1 cellular context compared by ENCODE assay signal in the genomic region with DNA sequence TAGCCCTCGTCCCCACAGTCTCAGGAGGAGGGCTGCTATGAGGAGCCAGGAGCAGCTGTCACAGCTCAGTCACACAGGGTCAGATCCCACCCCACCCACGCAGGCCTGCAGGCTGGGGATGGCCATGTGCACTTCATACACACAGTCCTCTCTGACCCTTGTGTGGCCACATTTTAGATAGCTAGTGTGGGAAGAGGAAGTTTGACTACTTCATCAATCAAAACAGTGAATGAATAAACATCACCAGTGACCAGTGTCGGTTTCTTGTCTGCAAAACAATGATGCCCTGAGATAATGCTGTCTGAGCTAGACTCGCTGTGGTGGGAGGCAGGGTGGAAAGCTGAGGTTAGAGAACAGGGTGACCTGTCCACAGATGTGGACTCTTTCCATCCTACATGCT.
A peak's percentile ranks its signal among the peaks of the same experiment; 100 is the strongest.
TF ChIP-seq lines count a peak whose summit lies in the region.

No MANE protein-coding gene starts in this region.

TF ChIP-seq in GM12878, 131 proteins besides CTCF, POLR2A, EP300 and RAD21 (continued from another document and continues in another):
- TF ChIP-seq, protein P1, sequence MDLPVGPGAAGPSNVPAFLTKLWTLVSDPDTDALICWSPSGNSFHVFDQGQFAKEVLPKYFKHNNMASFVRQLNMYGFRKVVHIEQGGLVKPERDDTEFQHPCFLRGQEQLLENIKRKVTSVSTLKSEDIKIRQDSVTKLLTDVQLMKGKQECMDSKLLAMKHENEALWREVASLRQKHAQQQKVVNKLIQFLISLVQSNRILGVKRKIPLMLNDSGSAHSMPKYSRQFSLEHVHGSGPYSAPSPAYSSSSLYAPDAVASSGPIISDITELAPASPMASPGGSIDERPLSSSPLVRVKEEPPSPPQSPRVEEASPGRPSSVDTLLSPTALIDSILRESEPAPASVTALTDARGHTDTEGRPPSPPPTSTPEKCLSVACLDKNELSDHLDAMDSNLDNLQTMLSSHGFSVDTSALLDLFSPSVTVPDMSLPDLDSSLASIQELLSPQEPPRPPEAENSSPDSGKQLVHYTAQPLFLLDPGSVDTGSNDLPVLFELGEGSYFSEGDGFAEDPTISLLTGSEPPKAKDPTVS (IDR thresholded peaks at IDR 0.05; ENCODE audit: low read depth, low read length): no peak
- TF ChIP-seq NFYA (IDR thresholded peaks at IDR 0.05; ENCODE audit: borderline replicate concordance, low read depth, low read length): no peak
- TF ChIP-seq, protein P2, sequence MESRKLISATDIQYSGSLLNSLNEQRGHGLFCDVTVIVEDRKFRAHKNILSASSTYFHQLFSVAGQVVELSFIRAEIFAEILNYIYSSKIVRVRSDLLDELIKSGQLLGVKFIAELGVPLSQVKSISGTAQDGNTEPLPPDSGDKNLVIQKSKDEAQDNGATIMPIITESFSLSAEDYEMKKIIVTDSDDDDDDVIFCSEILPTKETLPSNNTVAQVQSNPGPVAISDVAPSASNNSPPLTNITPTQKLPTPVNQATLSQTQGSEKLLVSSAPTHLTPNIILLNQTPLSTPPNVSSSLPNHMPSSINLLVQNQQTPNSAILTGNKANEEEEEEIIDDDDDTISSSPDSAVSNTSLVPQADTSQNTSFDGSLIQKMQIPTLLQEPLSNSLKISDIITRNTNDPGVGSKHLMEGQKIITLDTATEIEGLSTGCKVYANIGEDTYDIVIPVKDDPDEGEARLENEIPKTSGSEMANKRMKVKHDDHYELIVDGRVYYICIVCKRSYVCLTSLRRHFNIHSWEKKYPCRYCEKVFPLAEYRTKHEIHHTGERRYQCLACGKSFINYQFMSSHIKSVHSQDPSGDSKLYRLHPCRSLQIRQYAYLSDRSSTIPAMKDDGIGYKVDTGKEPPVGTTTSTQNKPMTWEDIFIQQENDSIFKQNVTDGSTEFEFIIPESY (IDR thresholded peaks at IDR 0.05): no peak
- TF ChIP-seq, protein P3, sequence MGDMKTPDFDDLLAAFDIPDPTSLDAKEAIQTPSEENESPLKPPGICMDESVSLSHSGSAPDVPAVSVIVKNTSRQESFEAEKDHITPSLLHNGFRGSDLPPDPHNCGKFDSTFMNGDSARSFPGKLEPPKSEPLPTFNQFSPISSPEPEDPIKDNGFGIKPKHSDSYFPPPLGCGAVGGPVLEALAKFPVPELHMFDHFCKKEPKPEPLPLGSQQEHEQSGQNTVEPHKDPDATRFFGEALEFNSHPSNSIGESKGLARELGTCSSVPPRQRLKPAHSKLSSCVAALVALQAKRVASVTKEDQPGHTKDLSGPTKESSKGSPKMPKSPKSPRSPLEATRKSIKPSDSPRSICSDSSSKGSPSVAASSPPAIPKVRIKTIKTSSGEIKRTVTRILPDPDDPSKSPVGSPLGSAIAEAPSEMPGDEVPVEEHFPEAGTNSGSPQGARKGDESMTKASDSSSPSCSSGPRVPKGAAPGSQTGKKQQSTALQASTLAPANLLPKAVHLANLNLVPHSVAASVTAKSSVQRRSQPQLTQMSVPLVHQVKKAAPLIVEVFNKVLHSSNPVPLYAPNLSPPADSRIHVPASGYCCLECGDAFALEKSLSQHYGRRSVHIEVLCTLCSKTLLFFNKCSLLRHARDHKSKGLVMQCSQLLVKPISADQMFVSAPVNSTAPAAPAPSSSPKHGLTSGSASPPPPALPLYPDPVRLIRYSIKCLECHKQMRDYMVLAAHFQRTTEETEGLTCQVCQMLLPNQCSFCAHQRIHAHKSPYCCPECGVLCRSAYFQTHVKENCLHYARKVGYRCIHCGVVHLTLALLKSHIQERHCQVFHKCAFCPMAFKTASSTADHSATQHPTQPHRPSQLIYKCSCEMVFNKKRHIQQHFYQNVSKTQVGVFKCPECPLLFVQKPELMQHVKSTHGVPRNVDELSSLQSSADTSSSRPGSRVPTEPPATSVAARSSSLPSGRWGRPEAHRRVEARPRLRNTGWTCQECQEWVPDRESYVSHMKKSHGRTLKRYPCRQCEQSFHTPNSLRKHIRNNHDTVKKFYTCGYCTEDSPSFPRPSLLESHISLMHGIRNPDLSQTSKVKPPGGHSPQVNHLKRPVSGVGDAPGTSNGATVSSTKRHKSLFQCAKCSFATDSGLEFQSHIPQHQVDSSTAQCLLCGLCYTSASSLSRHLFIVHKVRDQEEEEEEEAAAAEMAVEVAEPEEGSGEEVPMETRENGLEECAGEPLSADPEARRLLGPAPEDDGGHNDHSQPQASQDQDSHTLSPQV (IDR thresholded peaks at IDR 0.05): no peak
- TF ChIP-seq, protein P4, sequence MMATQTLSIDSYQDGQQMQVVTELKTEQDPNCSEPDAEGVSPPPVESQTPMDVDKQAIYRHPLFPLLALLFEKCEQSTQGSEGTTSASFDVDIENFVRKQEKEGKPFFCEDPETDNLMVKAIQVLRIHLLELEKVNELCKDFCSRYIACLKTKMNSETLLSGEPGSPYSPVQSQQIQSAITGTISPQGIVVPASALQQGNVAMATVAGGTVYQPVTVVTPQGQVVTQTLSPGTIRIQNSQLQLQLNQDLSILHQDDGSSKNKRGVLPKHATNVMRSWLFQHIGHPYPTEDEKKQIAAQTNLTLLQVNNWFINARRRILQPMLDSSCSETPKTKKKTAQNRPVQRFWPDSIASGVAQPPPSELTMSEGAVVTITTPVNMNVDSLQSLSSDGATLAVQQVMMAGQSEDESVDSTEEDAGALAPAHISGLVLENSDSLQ (IDR thresholded peaks at IDR 0.05): peak; percentile 44; the same call in 1 of the 2 replicates
- TF ChIP-seq, protein P5, sequence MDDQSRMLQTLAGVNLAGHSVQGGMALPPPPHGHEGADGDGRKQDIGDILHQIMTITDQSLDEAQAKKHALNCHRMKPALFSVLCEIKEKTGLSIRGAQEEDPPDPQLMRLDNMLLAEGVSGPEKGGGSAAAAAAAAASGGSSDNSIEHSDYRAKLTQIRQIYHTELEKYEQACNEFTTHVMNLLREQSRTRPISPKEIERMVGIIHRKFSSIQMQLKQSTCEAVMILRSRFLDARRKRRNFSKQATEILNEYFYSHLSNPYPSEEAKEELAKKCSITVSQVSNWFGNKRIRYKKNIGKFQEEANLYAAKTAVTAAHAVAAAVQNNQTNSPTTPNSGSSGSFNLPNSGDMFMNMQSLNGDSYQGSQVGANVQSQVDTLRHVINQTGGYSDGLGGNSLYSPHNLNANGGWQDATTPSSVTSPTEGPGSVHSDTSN (IDR thresholded peaks at IDR 0.05; ENCODE audit: insufficient replicate concordance, low read depth, low read length): peak; percentile 48
- no peak for TF ChIP-seq YBX1 (IDR thresholded peaks at IDR 0.05)
- TF ChIP-seq RUNX3 (IDR thresholded peaks at IDR 0.05; ENCODE audit: low read length): peak; percentile 56
- TF ChIP-seq SPI1 (IDR thresholded peaks at IDR 0.05; ENCODE audit: borderline replicate concordance, insufficient read depth, low read depth, low read length): no peak
- TF ChIP-seq, protein P6, sequence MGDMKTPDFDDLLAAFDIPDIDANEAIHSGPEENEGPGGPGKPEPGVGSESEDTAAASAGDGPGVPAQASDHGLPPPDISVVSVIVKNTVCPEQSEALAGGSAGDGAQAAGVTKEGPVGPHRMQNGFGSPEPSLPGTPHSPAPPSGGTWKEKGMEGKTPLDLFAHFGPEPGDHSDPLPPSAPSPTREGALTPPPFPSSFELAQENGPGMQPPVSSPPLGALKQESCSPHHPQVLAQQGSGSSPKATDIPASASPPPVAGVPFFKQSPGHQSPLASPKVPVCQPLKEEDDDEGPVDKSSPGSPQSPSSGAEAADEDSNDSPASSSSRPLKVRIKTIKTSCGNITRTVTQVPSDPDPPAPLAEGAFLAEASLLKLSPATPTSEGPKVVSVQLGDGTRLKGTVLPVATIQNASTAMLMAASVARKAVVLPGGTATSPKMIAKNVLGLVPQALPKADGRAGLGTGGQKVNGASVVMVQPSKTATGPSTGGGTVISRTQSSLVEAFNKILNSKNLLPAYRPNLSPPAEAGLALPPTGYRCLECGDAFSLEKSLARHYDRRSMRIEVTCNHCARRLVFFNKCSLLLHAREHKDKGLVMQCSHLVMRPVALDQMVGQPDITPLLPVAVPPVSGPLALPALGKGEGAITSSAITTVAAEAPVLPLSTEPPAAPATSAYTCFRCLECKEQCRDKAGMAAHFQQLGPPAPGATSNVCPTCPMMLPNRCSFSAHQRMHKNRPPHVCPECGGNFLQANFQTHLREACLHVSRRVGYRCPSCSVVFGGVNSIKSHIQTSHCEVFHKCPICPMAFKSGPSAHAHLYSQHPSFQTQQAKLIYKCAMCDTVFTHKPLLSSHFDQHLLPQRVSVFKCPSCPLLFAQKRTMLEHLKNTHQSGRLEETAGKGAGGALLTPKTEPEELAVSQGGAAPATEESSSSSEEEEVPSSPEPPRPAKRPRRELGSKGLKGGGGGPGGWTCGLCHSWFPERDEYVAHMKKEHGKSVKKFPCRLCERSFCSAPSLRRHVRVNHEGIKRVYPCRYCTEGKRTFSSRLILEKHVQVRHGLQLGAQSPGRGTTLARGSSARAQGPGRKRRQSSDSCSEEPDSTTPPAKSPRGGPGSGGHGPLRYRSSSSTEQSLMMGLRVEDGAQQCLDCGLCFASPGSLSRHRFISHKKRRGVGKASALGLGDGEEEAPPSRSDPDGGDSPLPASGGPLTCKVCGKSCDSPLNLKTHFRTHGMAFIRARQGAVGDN (IDR thresholded peaks at IDR 0.05): peak; percentile 85
- TF ChIP-seq ZNF24 (IDR thresholded peaks at IDR 0.05): 0 out of 2 replicates have a peak, but pooled peaks have one; percentile 29
- no peak for TF ChIP-seq BMI1 (IDR thresholded peaks at IDR 0.05; ENCODE audit: borderline replicate concordance)
- TF ChIP-seq DPF2 (IDR thresholded peaks at IDR 0.05): 0 out of 2 replicates have a peak, but pooled peaks have one; percentile 26
- no peak for TF ChIP-seq PAX8 (IDR thresholded peaks at IDR 0.05)
- TF ChIP-seq, protein P7, sequence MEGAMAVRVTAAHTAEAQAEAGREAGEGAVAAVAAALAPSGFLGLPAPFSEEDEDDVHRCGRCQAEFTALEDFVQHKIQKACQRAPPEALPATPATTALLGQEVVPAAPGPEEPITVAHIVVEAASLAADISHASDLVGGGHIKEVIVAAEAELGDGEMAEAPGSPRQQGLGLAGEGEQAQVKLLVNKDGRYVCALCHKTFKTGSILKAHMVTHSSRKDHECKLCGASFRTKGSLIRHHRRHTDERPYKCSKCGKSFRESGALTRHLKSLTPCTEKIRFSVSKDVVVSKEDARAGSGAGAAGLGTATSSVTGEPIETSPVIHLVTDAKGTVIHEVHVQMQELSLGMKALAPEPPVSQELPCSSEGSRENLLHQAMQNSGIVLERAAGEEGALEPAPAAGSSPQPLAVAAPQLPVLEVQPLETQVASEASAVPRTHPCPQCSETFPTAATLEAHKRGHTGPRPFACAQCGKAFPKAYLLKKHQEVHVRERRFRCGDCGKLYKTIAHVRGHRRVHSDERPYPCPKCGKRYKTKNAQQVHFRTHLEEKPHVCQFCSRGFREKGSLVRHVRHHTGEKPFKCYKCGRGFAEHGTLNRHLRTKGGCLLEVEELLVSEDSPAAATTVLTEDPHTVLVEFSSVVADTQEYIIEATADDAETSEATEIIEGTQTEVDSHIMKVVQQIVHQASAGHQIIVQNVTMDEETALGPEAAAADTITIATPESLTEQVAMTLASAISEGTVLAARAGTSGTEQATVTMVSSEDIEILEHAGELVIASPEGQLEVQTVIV (IDR thresholded peaks at IDR 0.05; ENCODE audit: borderline replicate concordance, partially characterized antibody): no peak
- TF ChIP-seq KLF5 (IDR thresholded peaks at IDR 0.05; ENCODE audit: partially characterized antibody): no peak
- no peak for TF ChIP-seq SIN3A (IDR thresholded peaks at IDR 0.05; ENCODE audit: low read depth, low read length)
- TF ChIP-seq CBX3 (IDR thresholded peaks at IDR 0.05; ENCODE audit: borderline replicate concordance, low read depth): no peak
- no peak for TF ChIP-seq CHD4 (IDR thresholded peaks at IDR 0.05)
- TF ChIP-seq, protein P8, sequence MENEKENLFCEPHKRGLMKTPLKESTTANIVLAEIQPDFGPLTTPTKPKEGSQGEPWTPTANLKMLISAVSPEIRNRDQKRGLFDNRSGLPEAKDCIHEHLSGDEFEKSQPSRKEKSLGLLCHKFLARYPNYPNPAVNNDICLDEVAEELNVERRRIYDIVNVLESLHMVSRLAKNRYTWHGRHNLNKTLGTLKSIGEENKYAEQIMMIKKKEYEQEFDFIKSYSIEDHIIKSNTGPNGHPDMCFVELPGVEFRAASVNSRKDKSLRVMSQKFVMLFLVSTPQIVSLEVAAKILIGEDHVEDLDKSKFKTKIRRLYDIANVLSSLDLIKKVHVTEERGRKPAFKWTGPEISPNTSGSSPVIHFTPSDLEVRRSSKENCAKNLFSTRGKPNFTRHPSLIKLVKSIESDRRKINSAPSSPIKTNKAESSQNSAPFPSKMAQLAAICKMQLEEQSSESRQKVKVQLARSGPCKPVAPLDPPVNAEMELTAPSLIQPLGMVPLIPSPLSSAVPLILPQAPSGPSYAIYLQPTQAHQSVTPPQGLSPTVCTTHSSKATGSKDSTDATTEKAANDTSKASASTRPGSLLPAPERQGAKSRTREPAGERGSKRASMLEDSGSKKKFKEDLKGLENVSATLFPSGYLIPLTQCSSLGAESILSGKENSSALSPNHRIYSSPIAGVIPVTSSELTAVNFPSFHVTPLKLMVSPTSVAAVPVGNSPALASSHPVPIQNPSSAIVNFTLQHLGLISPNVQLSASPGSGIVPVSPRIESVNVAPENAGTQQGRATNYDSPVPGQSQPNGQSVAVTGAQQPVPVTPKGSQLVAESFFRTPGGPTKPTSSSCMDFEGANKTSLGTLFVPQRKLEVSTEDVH (IDR thresholded peaks at IDR 0.05; ENCODE audit: low read depth, partially characterized antibody): no peak
- peak; percentile 40 to 53; a peak in 2 of 4 replicates for TF ChIP-seq IKZF2 (IDR thresholded peaks at IDR 0.05)
- no peak for TF ChIP-seq HDAC6 (IDR thresholded peaks at IDR 0.05; ENCODE audit: unreplicated experiment)
- peak; percentile 58; the same call in 1 of the 2 replicates for TF ChIP-seq HDGF (IDR thresholded peaks at IDR 0.05)
- TF ChIP-seq, protein P9, sequence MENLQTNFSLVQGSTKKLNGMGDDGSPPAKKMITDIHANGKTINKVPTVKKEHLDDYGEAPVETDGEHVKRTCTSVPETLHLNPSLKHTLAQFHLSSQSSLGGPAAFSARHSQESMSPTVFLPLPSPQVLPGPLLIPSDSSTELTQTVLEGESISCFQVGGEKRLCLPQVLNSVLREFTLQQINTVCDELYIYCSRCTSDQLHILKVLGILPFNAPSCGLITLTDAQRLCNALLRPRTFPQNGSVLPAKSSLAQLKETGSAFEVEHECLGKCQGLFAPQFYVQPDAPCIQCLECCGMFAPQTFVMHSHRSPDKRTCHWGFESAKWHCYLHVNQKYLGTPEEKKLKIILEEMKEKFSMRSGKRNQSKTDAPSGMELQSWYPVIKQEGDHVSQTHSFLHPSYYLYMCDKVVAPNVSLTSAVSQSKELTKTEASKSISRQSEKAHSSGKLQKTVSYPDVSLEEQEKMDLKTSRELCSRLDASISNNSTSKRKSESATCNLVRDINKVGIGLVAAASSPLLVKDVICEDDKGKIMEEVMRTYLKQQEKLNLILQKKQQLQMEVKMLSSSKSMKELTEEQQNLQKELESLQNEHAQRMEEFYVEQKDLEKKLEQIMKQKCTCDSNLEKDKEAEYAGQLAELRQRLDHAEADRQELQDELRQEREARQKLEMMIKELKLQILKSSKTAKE (IDR thresholded peaks at IDR 0.05; ENCODE audit: low read depth, poor library complexity, severe bottlenecking): no peak
- TF ChIP-seq, protein P10, sequence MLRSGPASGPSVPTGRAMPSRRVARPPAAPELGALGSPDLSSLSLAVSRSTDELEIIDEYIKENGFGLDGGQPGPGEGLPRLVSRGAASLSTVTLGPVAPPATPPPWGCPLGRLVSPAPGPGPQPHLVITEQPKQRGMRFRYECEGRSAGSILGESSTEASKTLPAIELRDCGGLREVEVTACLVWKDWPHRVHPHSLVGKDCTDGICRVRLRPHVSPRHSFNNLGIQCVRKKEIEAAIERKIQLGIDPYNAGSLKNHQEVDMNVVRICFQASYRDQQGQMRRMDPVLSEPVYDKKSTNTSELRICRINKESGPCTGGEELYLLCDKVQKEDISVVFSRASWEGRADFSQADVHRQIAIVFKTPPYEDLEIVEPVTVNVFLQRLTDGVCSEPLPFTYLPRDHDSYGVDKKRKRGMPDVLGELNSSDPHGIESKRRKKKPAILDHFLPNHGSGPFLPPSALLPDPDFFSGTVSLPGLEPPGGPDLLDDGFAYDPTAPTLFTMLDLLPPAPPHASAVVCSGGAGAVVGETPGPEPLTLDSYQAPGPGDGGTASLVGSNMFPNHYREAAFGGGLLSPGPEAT (IDR thresholded peaks at IDR 0.05; ENCODE audit: low read depth): peak; percentile 29; the same call in 1 of the 2 replicates
- TF ChIP-seq POLR2AphosphoS5 (IDR thresholded peaks at IDR 0.05; ENCODE audit: low read length): no peak
- TF ChIP-seq CHD1 (IDR thresholded peaks at IDR 0.05; ENCODE audit: low read depth, low read length): 0 out of 2 replicates have a peak, but pooled peaks have one; percentile 21
